Comparison of ENCODE assay signal across 8 cellular contexts in genomic region chr12:82688035-82688501, GRCh38. TPM values are rescaled to one million over a fixed set of nuclear protein-coding genes. Genes with fewer than 3 reads are reported as not detected.
DNase-seq lines count a peak whose midpoint lies in the region; ATAC-seq, FAIRE-seq and TF ChIP-seq lines count a peak whose summit lies in the region.

No MANE protein-coding gene starts in this region.

- H3K27ac Mint-ChIP-seq in activated CD8-positive, alpha-beta T cell treated with anti-CD3 and anti-CD28 coated beads, Interleukin-2, amount 10 ng/mL, durations not matched to agents 7 days and 5 days, result peak overlapping the region; percentile 81

- no peaks in the 10 kb centered on the region for H3K36me3 Mint-ChIP-seq in activated CD8-positive, alpha-beta T cell treated with anti-CD3 and anti-CD28 coated beads, Interleukin-2, amount 10 ng/mL, durations not matched to agents 7 days and 5 days (ENCODE audit: low read depth)

- H3K9me3 Mint-ChIP-seq in activated CD8-positive, alpha-beta T cell treated with anti-CD3 and anti-CD28 coated beads, Interleukin-2, amount 10 ng/mL, durations not matched to agents 7 days and 5 days (ENCODE audit: insufficient read depth), result no peaks in the 10 kb centered on the region

- H3K9ac ChIP-seq in iPS-15b (ENCODE audit: low read depth, low read length), result no peak overlapping the region

- peaks cover 13% of the 10 kb centered on the region for H3K27me3 ChIP-seq in iPS-15b (ENCODE audit: control insufficient read depth, insufficient read depth, low read length)
- no peaks in the 10 kb centered on the region for H3K27me3 ChIP-seq in small intestine (ENCODE audit: control insufficient read depth in 2 of 2, insufficient read depth in 2 of 2, low read length in 2 of 2)

- H3K27ac ChIP-seq in C4-2B (peak overlapping the region; percentile 80), small intestine (ENCODE audit: low read depth in 1 of 2, low read length in 1 of 2) (peak overlapping the region in 1 of 2 donors; percentile 98)

- DNase-seq in HT-29 (ENCODE audit: low spot score), result peak; percentile 32
- DNase-seq in activated CD8-positive, alpha-beta T cell treated with anti-CD3 and anti-CD28 coated beads, Interleukin-2, amount 10 ng/mL, durations not matched to agents 7 days and 5 days, result no peak
- no peak for DNase-seq in small intestine

- no peaks in the 10 kb centered on the region for H3K9me3 ChIP-seq in iPS-15b (ENCODE audit: control insufficient read depth, insufficient read depth, low read length)
- no peaks in the 10 kb centered on the region for H3K9me3 ChIP-seq in small intestine (ENCODE audit: control insufficient read depth, low read depth)

- H3K4me3 ChIP-seq in iPS-15b (ENCODE audit: low read depth, low read length), result peak overlapping the region; percentile 86
- peak overlapping the region; percentile 21 to 80 for H3K4me3 ChIP-seq in small intestine (ENCODE audit: low read depth in 1 of 2, low read length in 2 of 2)

- H3K36me3 ChIP-seq in iPS-15b (ENCODE audit: control insufficient read depth, insufficient read depth, low read length) (no peaks in the 10 kb centered on the region), small intestine (ENCODE audit: control insufficient read depth in 2 of 2, insufficient read depth in 2 of 2, low read length in 2 of 2) (no peaks in the 10 kb centered on the region)

- 2 to 6% (median 5%) methylated on average over 12 of the region's 12 CpGs for WGBS in small intestine, 3 donors

- H3K27me3 Mint-ChIP-seq in activated CD8-positive, alpha-beta T cell treated with anti-CD3 and anti-CD28 coated beads, Interleukin-2, amount 10 ng/mL, durations not matched to agents 7 days and 5 days (ENCODE audit: low read depth), result peaks cover 12% of the 10 kb centered on the region

- H3K4me1 Mint-ChIP-seq in activated CD8-positive, alpha-beta T cell treated with anti-CD3 and anti-CD28 coated beads, Interleukin-2, amount 10 ng/mL, durations not matched to agents 7 days and 5 days (ENCODE audit: low read depth), result peaks cover 18% of the 10 kb centered on the region

- CTCF ChIA-PET in activated CD8-positive, alpha-beta T cell treated with anti-CD3 and anti-CD28 coated beads, Interleukin-2, amount 10 ng/mL, durations not matched to agents 7 days and 5 days (lab: Charles Lee), result no interaction called here

- H3K4me1 ChIP-seq in iPS-15b (ENCODE audit: control insufficient read depth, insufficient read depth, low read length) (peaks cover 4% of the 10 kb centered on the region), small intestine (ENCODE audit: control insufficient read depth in 2 of 2, insufficient read depth in 1 of 2, low read depth in 1 of 2, low read length in 1 of 2) (peaks cover 0 to 2% of the 10 kb centered on the region in 2 donors)

- POLR2A ChIA-PET in activated CD8-positive, alpha-beta T cell treated with anti-CD3 and anti-CD28 coated beads, Interleukin-2, amount 10 ng/mL, durations not matched to agents 7 days and 5 days (lab: Charles Lee), result no interaction called here

- FAIRE-seq in small intestine (lab: Jason Lieb, UNC), result no peak

- no peak for ATAC-seq in activated CD8-positive, alpha-beta T cell treated with anti-CD3 and anti-CD28 coated beads, Interleukin-2, amount 10 ng/mL, durations not matched to agents 7 days and 5 days
- ATAC-seq in HG02588 (IDR thresholded peaks at IDR 0.05; ENCODE audit: unreplicated experiment) (no peak), HG03432 (IDR thresholded peaks at IDR 0.05; ENCODE audit: unreplicated experiment) (no peak), GM19351 (IDR thresholded peaks at IDR 0.05; ENCODE audit: unreplicated experiment) (no peak)

- peak overlapping the region; percentile 87 for H3K4me3 Mint-ChIP-seq in activated CD8-positive, alpha-beta T cell treated with anti-CD3 and anti-CD28 coated beads, Interleukin-2, amount 10 ng/mL, durations not matched to agents 7 days and 5 days

- TF ChIP-seq CTCF in C4-2B (conservative IDR thresholded peaks at IDR 0.05), result peak; percentile 17

RNA-seq across cellular contexts. Expression of gene TMTC2, which starts 1.4 kb away (rescaled TPM):
- total RNA-seq in HT-29 (2014; rRNA removed; shearing (Covaris generic)), result 15.1 and 18.2 TPM in 2 replicates
- total RNA-seq in activated CD8-positive, alpha-beta T cell treated with anti-CD3 and anti-CD28 coated beads, Interleukin-2, amount 10 ng/mL, durations not matched to agents 7 days and 5 days, result 1 to 10 TPM; 1.3 to 1.9 TPM
- polyA plus RNA-seq in small intestine, result 1 to 10 TPM; 1.1 to 4.3 (median 1.1) TPM
